Comparison of ENCODE assay signal across 1 cellular context in the genomic region with DNA sequence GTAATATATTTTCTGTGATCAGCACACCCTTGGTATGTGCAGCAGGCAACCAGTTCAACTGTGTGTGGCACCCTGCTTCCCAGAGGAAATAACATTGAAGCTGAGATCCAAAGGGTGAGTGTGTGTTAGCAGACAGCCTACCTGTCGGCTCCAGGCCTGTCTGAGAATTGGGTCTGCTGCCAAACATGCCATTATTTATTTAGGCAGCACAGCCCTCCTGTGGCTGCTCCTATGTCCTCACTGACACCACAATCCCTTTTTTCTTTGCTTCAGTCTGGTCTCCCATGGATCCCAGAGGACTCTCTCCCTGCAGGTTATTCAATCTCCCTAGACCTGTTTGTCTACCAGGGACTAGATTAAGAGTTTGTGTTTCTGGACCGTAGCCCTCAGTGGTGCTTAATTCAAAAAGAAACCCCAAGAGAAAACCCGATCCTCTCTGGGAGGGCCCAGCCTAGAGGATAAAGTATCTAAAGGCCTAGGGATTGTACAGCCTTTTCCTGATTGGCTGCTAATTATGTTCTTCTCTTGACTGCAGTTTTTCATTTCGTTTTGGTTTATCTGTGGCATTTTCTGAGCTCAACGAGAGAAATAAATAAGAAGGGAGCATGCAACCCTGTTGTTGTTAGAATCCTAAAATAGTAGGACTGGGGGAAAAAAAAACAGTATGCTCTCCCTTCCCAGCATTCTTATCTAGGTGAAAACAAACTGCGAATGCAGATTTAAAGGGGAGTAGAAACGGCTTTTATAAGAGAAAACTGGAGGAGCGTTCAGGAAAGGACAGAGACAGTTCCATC.
A peak's percentile ranks its signal among the peaks of the same experiment; 100 is the strongest.
TF ChIP-seq lines count a peak whose summit lies in the region.

No MANE protein-coding gene starts in this region.

TF ChIP-seq in HepG2, 621 proteins besides CTCF, POLR2A, EP300 and RAD21:
- TF ChIP-seq, protein P1, sequence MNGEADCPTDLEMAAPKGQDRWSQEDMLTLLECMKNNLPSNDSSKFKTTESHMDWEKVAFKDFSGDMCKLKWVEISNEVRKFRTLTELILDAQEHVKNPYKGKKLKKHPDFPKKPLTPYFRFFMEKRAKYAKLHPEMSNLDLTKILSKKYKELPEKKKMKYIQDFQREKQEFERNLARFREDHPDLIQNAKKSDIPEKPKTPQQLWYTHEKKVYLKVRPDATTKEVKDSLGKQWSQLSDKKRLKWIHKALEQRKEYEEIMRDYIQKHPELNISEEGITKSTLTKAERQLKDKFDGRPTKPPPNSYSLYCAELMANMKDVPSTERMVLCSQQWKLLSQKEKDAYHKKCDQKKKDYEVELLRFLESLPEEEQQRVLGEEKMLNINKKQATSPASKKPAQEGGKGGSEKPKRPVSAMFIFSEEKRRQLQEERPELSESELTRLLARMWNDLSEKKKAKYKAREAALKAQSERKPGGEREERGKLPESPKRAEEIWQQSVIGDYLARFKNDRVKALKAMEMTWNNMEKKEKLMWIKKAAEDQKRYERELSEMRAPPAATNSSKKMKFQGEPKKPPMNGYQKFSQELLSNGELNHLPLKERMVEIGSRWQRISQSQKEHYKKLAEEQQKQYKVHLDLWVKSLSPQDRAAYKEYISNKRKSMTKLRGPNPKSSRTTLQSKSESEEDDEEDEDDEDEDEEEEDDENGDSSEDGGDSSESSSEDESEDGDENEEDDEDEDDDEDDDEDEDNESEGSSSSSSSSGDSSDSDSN (CRISPR knock-in tag; IDR thresholded peaks at IDR 0.05), result no peak
- TF ChIP-seq SRSF4 (IDR thresholded peaks at IDR 0.05; ENCODE audit: low read depth, low read length, poor library complexity, severe bottlenecking) (no peak), PAF1 (CRISPR knock-in tag; IDR thresholded peaks at IDR 0.05) (no peak), NR2F6 (IDR thresholded peaks at IDR 0.05) (no peak), NR2F6 (CRISPR knock-in tag; IDR thresholded peaks at IDR 0.05) (no peak), POLR2AphosphoS5 (IDR thresholded peaks at IDR 0.05; ENCODE audit: low read depth, low read length) (no peak), CREB1 (IDR thresholded peaks at IDR 0.05) (no peak), CREB1 (CRISPR knock-in tag; IDR thresholded peaks at IDR 0.05) (no peak), STAG1 (CRISPR knock-in tag; IDR thresholded peaks at IDR 0.05) (peak; percentile 41), ZNF124 (CRISPR knock-in tag; IDR thresholded peaks at IDR 0.05) (no peak), ZNF629 (CRISPR knock-in tag; conservative IDR thresholded peaks at IDR 0.05) (peak; percentile 62), PHB2 (IDR thresholded peaks at IDR 0.05; ENCODE audit: partially characterized antibody) (no peak), EZH2 (conservative IDR thresholded peaks at IDR 0.05; ENCODE audit: low read depth, low read length) (no peak), AGO1 (IDR thresholded peaks at IDR 0.05; ENCODE audit: low read depth, low read length, poor library complexity, severe bottlenecking) (no peak), SATB2 (CRISPR knock-in tag; IDR thresholded peaks at IDR 0.05) (no peak), SMC3 (IDR thresholded peaks at IDR 0.05; ENCODE audit: low read length) (peak; percentile 23; the same call in 1 of the 2 replicates), PHF20 (CRISPR knock-in tag; IDR thresholded peaks at IDR 0.05) (no peak), ZNF720 (CRISPR knock-in tag; IDR thresholded peaks at IDR 0.05) (no peak), CBX1 (IDR thresholded peaks at IDR 0.05; ENCODE audit: low read depth) (no peak)
- TF ChIP-seq, protein P2, sequence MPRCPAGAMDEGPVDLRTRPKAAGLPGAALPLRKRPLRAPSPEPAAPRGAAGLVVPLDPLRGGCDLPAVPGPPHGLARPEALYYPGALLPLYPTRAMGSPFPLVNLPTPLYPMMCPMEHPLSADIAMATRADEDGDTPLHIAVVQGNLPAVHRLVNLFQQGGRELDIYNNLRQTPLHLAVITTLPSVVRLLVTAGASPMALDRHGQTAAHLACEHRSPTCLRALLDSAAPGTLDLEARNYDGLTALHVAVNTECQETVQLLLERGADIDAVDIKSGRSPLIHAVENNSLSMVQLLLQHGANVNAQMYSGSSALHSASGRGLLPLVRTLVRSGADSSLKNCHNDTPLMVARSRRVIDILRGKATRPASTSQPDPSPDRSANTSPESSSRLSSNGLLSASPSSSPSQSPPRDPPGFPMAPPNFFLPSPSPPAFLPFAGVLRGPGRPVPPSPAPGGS (CRISPR knock-in tag; IDR thresholded peaks at IDR 0.05), result no peak
- TF ChIP-seq, protein P3, sequence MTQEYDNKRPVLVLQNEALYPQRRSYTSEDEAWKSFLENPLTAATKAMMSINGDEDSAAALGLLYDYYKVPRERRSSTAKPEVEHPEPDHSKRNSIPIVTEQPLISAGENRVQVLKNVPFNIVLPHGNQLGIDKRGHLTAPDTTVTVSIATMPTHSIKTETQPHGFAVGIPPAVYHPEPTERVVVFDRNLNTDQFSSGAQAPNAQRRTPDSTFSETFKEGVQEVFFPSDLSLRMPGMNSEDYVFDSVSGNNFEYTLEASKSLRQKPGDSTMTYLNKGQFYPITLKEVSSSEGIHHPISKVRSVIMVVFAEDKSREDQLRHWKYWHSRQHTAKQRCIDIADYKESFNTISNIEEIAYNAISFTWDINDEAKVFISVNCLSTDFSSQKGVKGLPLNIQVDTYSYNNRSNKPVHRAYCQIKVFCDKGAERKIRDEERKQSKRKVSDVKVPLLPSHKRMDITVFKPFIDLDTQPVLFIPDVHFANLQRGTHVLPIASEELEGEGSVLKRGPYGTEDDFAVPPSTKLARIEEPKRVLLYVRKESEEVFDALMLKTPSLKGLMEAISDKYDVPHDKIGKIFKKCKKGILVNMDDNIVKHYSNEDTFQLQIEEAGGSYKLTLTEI (CRISPR knock-in tag; conservative IDR thresholded peaks at IDR 0.05), result no peak
TF ChIP-seq in HepG2: peak in this region for 3.
